In the genomic region with DNA sequence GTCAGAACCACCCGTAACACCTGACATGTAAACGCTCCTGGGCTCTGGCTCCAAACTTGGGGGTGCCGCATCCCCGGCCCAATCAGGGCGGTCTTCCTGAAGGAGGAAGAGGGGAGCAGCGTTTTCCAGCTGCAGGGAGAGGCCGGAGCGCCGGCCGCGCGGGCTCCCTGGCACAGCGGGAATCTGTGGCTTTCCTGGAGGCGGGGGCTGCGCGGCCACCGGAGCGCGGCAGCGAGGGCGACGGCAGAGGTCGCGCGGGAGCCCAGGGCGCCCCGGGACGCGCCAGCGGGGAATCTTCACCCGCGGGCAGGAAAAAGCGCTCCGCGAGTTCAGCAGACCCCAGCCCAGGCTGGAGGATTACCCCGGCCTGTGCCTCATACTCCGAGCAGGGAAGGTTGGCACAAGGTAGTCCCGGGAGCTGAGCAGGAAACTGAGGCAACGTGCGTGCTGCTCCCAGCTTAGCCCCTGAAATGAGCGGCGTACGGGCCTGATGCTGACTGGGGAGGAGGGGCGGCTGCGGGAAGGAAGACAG, we compare ENCODE assay signal across 6 cellular contexts. TPM values are rescaled to one million over a fixed set of nuclear protein-coding genes. Genes with fewer than 3 reads are reported as not detected.
DNase-seq lines count a peak whose midpoint lies in the region; ATAC-seq and TF ChIP-seq lines count a peak whose summit lies in the region.

No MANE protein-coding gene starts in this region.

- H3K27me3 ChIP-seq in effector memory CD4-positive, alpha-beta T cell (replicated peaks; ENCODE audit: control insufficient read depth, insufficient read depth, low read length, poor library complexity, severe bottlenecking): peaks cover 40% of the 10 kb centered on the region
- peaks cover 39 to 46% (median 42%) of the 10 kb centered on the region in 3 donors for H3K27me3 ChIP-seq in gastrocnemius medialis

- in situ Hi-C loops in gastrocnemius medialis (cut with MboI; ENCODE audit: low sequenced_read_pairs in 4 of 4): loop anchor here (5.0 to 10.0 kb wide), 4 partner anchors 72 to 98 kb away; a partner anchor contains a TSS

- peak; percentile 9 for DNase-seq in HuH-7.5 (ENCODE audit: low spot score)
- DNase-seq in effector memory CD4-positive, alpha-beta T cell: no peak
- no peak for DNase-seq in gastrocnemius medialis
- DNase-seq in occipital lobe (lab: John Stamatoyannopoulos, UW): no peak
- no peak for DNase-seq in HuH-7 (ENCODE audit: low spot score)

- intact Hi-C loops in gastrocnemius medialis (cut with DNase I; ENCODE audit: low total_unique reads): loop anchor here (1.0 to 5.0 kb wide), 4 partner anchors 16 to 93 kb away; a partner anchor contains a TSS

- no peaks in the 10 kb centered on the region for H3K9me3 ChIP-seq in effector memory CD4-positive, alpha-beta T cell (ENCODE audit: control insufficient read depth, low read length)
- no peaks in the 10 kb centered on the region for H3K9me3 ChIP-seq in gastrocnemius medialis

- TF ChIP-seq POLR2A in gastrocnemius medialis (IDR thresholded peaks at IDR 0.05): no peak

- no peak for TF ChIP-seq CTCF in gastrocnemius medialis (IDR thresholded peaks at IDR 0.05 in 4 of 5, conservative IDR thresholded peaks at IDR 0.05 in 1 of 5)

- H3K4me1 ChIP-seq in effector memory CD4-positive, alpha-beta T cell (ENCODE audit: control insufficient read depth, insufficient read depth, low read length, poor library complexity, severe bottlenecking): peaks cover 37% of the 10 kb centered on the region
- H3K4me1 ChIP-seq in gastrocnemius medialis: peaks cover 14 to 28% of the 10 kb centered on the region in 2 donors

- peak; percentile 6 for ATAC-seq in GM19467 (IDR thresholded peaks at IDR 0.05; ENCODE audit: unreplicated experiment)
- peak in 1 of 2 donors; percentile 17 for ATAC-seq in gastrocnemius medialis

- H3K27ac ChIP-seq in effector memory CD4-positive, alpha-beta T cell (ENCODE audit: insufficient read depth, low read length, poor library complexity, severe bottlenecking): no peak overlapping the region
- peak overlapping the region in 3 of 4 donors; percentile 76 to 87 (median 87) for H3K27ac ChIP-seq in gastrocnemius medialis

- no peaks in the 10 kb centered on the region for H3K36me3 ChIP-seq in effector memory CD4-positive, alpha-beta T cell (ENCODE audit: control insufficient read depth, insufficient read depth, low read length)
- H3K36me3 ChIP-seq in gastrocnemius medialis: peaks cover 0 to 18% of the 10 kb centered on the region in 2 donors

- H3K4me3 ChIP-seq in effector memory CD4-positive, alpha-beta T cell (ENCODE audit: insufficient read depth, low read depth, low read length, poor library complexity, severe bottlenecking): peak overlapping the region; percentile 70
- peak overlapping the region; percentile 52 to 67 (median 60) for H3K4me3 ChIP-seq in gastrocnemius medialis

RNA-seq across cellular contexts. Expression of a gene that starts 0.6 kb away (rescaled TPM):
- total RNA-seq in gastrocnemius medialis (10 to 100 TPM; 20.0 to 30.1 (median 27.5) TPM), occipital lobe (3.7 TPM)

RNA-seq across cellular contexts. Expression of a gene that starts 10.6 kb away (rescaled TPM):
- total RNA-seq in gastrocnemius medialis (under 1 TPM in 2 of 4 donors, not detected in 2; 0.29 to 0.46 TPM), occipital lobe (not detected)

RNA-seq across cellular contexts. Expression of a gene that starts 22.9 kb away (rescaled TPM):
- total RNA-seq in gastrocnemius medialis (under 1 TPM in 2 of 4 donors, not detected in 2; 0.51 to 0.52 TPM), occipital lobe (2.7 TPM)

RNA-seq across cellular contexts. Expression of a gene that starts 37.5 kb away (rescaled TPM):
- total RNA-seq in gastrocnemius medialis: 1 to 10 TPM; 3.3 to 5.1 (median 3.8) TPM
- total RNA-seq in occipital lobe: 18.9 TPM
